8 cellular contexts compared by ENCODE assay signal in the genomic region with DNA sequence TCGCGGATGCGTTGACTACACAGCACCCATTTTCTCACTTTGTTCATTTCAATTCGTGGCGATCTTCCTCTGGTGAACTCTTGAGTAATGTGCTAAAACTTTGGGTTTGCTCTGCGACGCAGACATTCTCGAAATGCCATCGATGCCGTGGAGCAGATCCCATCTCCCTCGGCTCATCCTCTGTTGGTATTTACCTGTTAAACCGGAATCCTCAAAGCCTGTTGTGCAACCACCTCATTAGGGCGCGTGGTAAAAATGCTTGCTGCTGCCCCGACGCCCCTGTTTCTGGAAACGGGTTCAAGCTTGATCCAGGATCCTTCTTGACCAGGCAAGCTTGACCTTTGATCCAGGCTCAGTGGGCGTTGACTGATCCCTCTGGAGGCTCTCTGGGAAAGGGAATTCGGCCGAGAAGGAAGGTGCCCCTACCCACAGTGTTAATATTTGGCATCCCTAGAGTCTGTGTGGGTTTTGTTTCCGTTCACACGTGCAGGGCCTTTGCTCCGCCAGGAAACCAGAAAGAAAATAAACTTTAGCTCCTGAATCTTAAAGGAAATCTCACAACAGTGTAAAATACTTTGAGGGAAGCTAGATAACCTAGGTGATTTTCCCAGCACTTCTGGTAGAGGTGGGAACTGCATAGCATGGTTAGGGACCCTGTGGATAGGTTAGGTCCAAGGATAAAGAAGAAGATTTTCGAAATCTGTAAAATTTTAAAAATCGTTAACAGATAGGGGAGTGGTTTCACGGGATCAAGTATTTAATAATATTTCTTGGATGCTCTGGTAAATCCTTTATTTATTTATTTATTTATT. TPM values are rescaled to one million over a fixed set of nuclear protein-coding genes. Genes with fewer than 3 reads are reported as not detected.
DNase-seq lines count a peak whose midpoint lies in the region; ATAC-seq and TF ChIP-seq lines count a peak whose summit lies in the region.

No MANE protein-coding gene starts in this region.

- peak overlapping the region; percentile 88 for H3K4me3 ChIP-seq in GM23248
- peak overlapping the region; percentile 91 to 98 for H3K4me3 ChIP-seq in ascending aorta
- peak overlapping the region; percentile 97 for H3K4me3 ChIP-seq in iPS DF 6.9 (ENCODE audit: low read length)
- peak overlapping the region; percentile 87 to 94 (median 90) for H3K4me3 ChIP-seq in gastrocnemius medialis

- peak; percentile 34 for DNase-seq in AG20443 (ENCODE audit: low spot score)
- DNase-seq in GM23248: peak; percentile 42
- DNase-seq in OCI-M2 (lab: John Stamatoyannopoulos, UW; ENCODE audit: unreplicated experiment): peak; percentile 49
- DNase-seq in ascending aorta (ENCODE audit: low spot score in 2 of 2): no peak
- peak; percentile 16 for DNase-seq in iPS DF 6.9 (ENCODE audit: low read depth, low spot score)
- peak in 1 of 2 donors; percentile 15 for DNase-seq in gastrocnemius medialis
- no peak for DNase-seq in SKM-1 (lab: John Stamatoyannopoulos, UW; ENCODE audit: unreplicated experiment)

- peaks cover 26% of the 10 kb centered on the region for H4K20me1 ChIP-seq in GM23248 (ENCODE audit: insufficient read depth)

- intact Hi-C loops in ascending aorta (cut with DNase I) (loop anchor here (2.0 to 10.0 kb wide), 5 partner anchors 39 to 653 kb away; a partner anchor contains a TSS), gastrocnemius medialis (cut with DNase I; ENCODE audit: low total_unique reads) (loop anchor here (2.0 kb wide), 2 partner anchors 503 to 799 kb away; a partner anchor contains a TSS)

- 1 to 2% methylated on average over 26 of the region's 26 CpGs for WGBS in GM23248 (ENCODE audit: low coverage in 1 of 2, low lambda C conversion rate in 2 of 2, missing lambda C conversion rate in 2 of 2), 2 experiments
- WGBS in iPS DF 6.9 (ENCODE audit: insufficient coverage, insufficient read length): no CpG with 5 or more reads among the region's 26 CpGs

- H3K36me3 ChIP-seq in GM23248 (ENCODE audit: low read depth) (peaks cover 6% of the 10 kb centered on the region; the same call in 1 of the 2 replicates), ascending aorta (no peaks in the 10 kb centered on the region), iPS DF 6.9 (ENCODE audit: control insufficient read depth, insufficient read depth, low read length) (no peaks in the 10 kb centered on the region), gastrocnemius medialis (no peaks in the 10 kb centered on the region)

- TF ChIP-seq CTCF in ascending aorta (IDR thresholded peaks at IDR 0.05) (no peak), gastrocnemius medialis (IDR thresholded peaks at IDR 0.05 in 4 of 5, conservative IDR thresholded peaks at IDR 0.05 in 1 of 5) (peak in 1 of 5 experiments; percentile 16)

- peak overlapping the region; percentile 63 for H2AFZ ChIP-seq in GM23248

- no peaks in the 10 kb centered on the region for H3K9me2 ChIP-seq in GM23248 (ENCODE audit: insufficient read depth)

- H3K4me1 ChIP-seq in GM23248 (ENCODE audit: insufficient read depth): peaks cover 54% of the 10 kb centered on the region
- H3K4me1 ChIP-seq in ascending aorta: peaks cover 6 to 47% of the 10 kb centered on the region in 2 donors
- peaks cover 1% of the 10 kb centered on the region; the same call in 1 of the 2 replicates for H3K4me1 ChIP-seq in iPS DF 6.9 (ENCODE audit: control insufficient read depth, insufficient read depth, low read length)
- peaks cover 56% of the 10 kb centered on the region in 2 donors for H3K4me1 ChIP-seq in gastrocnemius medialis

- H3K27me3 ChIP-seq in GM23248 (replicated peaks; ENCODE audit: insufficient read depth) (no peaks in the 10 kb centered on the region), ascending aorta (no peaks in the 10 kb centered on the region), iPS DF 6.9 (ENCODE audit: control insufficient read depth, insufficient read depth, low read length) (no peaks in the 10 kb centered on the region), gastrocnemius medialis (no peaks in the 10 kb centered on the region)

- peak overlapping the region; percentile 99 for H3K4me2 ChIP-seq in GM23248 (ENCODE audit: unreplicated experiment)

- TF ChIP-seq POLR2A in gastrocnemius medialis (IDR thresholded peaks at IDR 0.05): no peak

- H3F3A ChIP-seq in GM23248 (ENCODE audit: insufficient read depth): peaks cover 30% of the 10 kb centered on the region

- ATAC-seq in gastrocnemius medialis: peak; percentile 4 to 5
- ATAC-seq in GM19467 (IDR thresholded peaks at IDR 0.05; ENCODE audit: unreplicated experiment): no peak

- H3K27ac ChIP-seq in GM23248 (peak overlapping the region; percentile 99), ascending aorta (peak overlapping the region; percentile 99), iPS DF 6.9 (ENCODE audit: low read length) (no peak overlapping the region), gastrocnemius medialis (peak overlapping the region; percentile 94 to 98 (median 98))

- in situ Hi-C loops in GM23248 (cut with MboI): no loop called here
- in situ Hi-C loops in gastrocnemius medialis (cut with MboI; ENCODE audit: low sequenced_read_pairs in 4 of 4): no loop called here

- peaks cover 61% of the 10 kb centered on the region for H3K79me2 ChIP-seq in GM23248 (ENCODE audit: insufficient read depth)

- no peaks in the 10 kb centered on the region for H3K9me3 ChIP-seq in GM23248 (ENCODE audit: low read depth)
- H3K9me3 ChIP-seq in ascending aorta: no peaks in the 10 kb centered on the region
- H3K9me3 ChIP-seq in iPS DF 6.9 (ENCODE audit: control insufficient read depth, insufficient read depth, low read length): no peaks in the 10 kb centered on the region
- no peaks in the 10 kb centered on the region for H3K9me3 ChIP-seq in gastrocnemius medialis

- H3K9ac ChIP-seq in GM23248: peak overlapping the region; percentile 98

RNA-seq across cellular contexts. Expression of a gene that starts 1.0 kb away (rescaled TPM):
- total RNA-seq in GM23248 (2014; rRNA removed; shearing (Covaris generic)): 46.4 and 66.1 TPM in 2 replicates
- 71.7 and 75.3 TPM in 2 replicates for polyA plus RNA-seq in GM23248 (2016; fragmentation: Nextera tagmentation; extraction: Ambion mirVana)
- total RNA-seq in ascending aorta (107 TPM), gastrocnemius medialis (100 to 1,000 TPM; 104 to 120 (median 115) TPM)

Comparison
In these comparisons a context has a peak if more than half of its experiments do, and no peak if none do; other contexts are left out.
1. DNase-seq: peak in AG20443 (single experiment), GM23248 (single experiment), OCI-M2 (single experiment) and iPS DF 6.9 (single experiment); none in ascending aorta (0 of 2) and SKM-1 (single experiment).
2. Peak in every context shown above with its lines, with median percentiles within 50 percentile points of each other: H3K4me3 ChIP-seq.